23 cellular contexts compared by ENCODE assay signal in the genomic region with DNA sequence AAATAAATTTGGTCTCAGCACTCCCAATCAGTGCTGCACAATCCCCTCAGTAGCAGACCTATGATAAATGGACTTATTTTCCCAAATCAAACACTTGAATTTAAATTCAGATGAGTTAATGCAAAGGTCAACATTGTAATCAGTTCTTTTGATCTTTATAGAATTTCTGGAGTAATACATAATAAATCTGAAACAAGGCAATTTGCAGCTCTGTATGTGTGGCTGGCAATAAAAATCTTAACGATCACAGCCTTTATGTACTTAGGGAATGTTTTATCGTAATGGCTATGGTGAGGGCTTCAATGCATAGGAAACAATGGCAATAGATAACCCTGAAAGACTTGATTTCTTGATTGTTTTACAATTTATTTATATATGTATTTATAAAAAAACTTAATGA.
A peak's percentile ranks its signal among the peaks of the same experiment; 100 is the strongest.
DNase-seq lines count a peak whose midpoint lies in the region; ATAC-seq and TF ChIP-seq lines count a peak whose summit lies in the region.
"Had no signal": no experiment of that assay in that cellular context is flagged by ENCODE, and none has a peak within 500 bp of the region (broad histone marks: within the 10 kb centered on the region; RNA-seq: fewer than 3 reads in every experiment).

No MANE protein-coding gene starts in this region.

- no peak overlapping the region for H4K91ac ChIP-seq in mesenchymal stem cell (ENCODE audit: low read length)

- no peak overlapping the region for H2AFZ ChIP-seq in mesenchymal stem cell (ENCODE audit: low read depth, low read length)
- H2AFZ ChIP-seq in osteoblast (ENCODE audit: low read length) = no peak overlapping the region
- H2AFZ ChIP-seq: GM23338, PC-9 had no signal

- H3K4me2 ChIP-seq in mesenchymal stem cell (ENCODE audit: low read length, poor library complexity, severe bottlenecking) = no peak overlapping the region
- no peak overlapping the region for H3K4me2 ChIP-seq in osteoblast (ENCODE audit: insufficient read depth, low read length)
- H3K4me2 ChIP-seq: GM23338, PC-9 had no signal

- no peak overlapping the region for H4K8ac ChIP-seq in mesenchymal stem cell (ENCODE audit: low read length)

- no peak overlapping the region for H3K9ac ChIP-seq in mesenchymal stem cell (ENCODE audit: low read length)

- no peaks in the 10 kb centered on the region for H3K4me1 ChIP-seq in mesenchymal stem cell (ENCODE audit: control insufficient read depth, insufficient read depth, low read depth, low read length)
- no peaks in the 10 kb centered on the region for H3K4me1 ChIP-seq in osteoblast (ENCODE audit: insufficient read depth, low read length)
- H3K4me1 ChIP-seq: SJCRH30 had no signal

- H3K36me3 ChIP-seq in mesenchymal stem cell (ENCODE audit: control insufficient read depth in 1 of 2, insufficient read depth in 2 of 2, low read depth in 1 of 2, low read length in 2 of 2) (no peaks in the 10 kb centered on the region), osteoblast (ENCODE audit: insufficient read depth, low read length) (no peaks in the 10 kb centered on the region)
- H3K36me3 ChIP-seq: SJCRH30 had no signal

- H3K23ac ChIP-seq in mesenchymal stem cell (ENCODE audit: low read length in 2 of 2) = no peak overlapping the region

- peaks cover 12% of the 10 kb centered on the region for H3K79me1 ChIP-seq in mesenchymal stem cell (replicated peaks; ENCODE audit: low read length, poor library complexity, severe bottlenecking)

- no peaks in the 10 kb centered on the region for H3K9me3 ChIP-seq in mesenchymal stem cell (ENCODE audit: control insufficient read depth, low read length)
- H3K9me3 ChIP-seq in osteoblast (ENCODE audit: low read depth, low read length) = no peaks in the 10 kb centered on the region
- H3K9me3 ChIP-seq: SJCRH30 had no signal

- TF ChIP-seq CTCF in LNCaP clone FGC (IDR thresholded peaks at IDR 0.05; ENCODE audit: control insufficient read depth, extremely low read depth, insufficient read depth) (no peak), VCaP (conservative IDR thresholded peaks at IDR 0.05) (no peak), osteoblast (IDR thresholded peaks at IDR 0.05; ENCODE audit: extremely low read depth, low read depth, low read length) (no peak)

- ATAC-seq in GM21526 (IDR thresholded peaks at IDR 0.05; ENCODE audit: low FRiP score, unreplicated experiment) (no peak), HG03025 (IDR thresholded peaks at IDR 0.05; ENCODE audit: low FRiP score, unreplicated experiment) (no peak)
- ATAC-seq: GM23338, HepG2 had no signal

- no peak overlapping the region for H2BK12ac ChIP-seq in mesenchymal stem cell (ENCODE audit: low read length in 2 of 2)

- no peak overlapping the region for H2BK15ac ChIP-seq in mesenchymal stem cell (ENCODE audit: low read depth, poor library complexity, severe bottlenecking)

- no peaks in the 10 kb centered on the region for H3K27me3 ChIP-seq in mesenchymal stem cell (ENCODE audit: control insufficient read depth in 1 of 2, insufficient read depth in 1 of 2, low read length in 2 of 2)
- H3K27me3 ChIP-seq in osteoblast (ENCODE audit: insufficient read depth, low read length) = no peaks in the 10 kb centered on the region
- H3K27me3 ChIP-seq: SJCRH30 had no signal

- no peaks in the 10 kb centered on the region for H4K20me1 ChIP-seq in osteoblast (ENCODE audit: insufficient read depth, low read length)

- H2BK5ac ChIP-seq in mesenchymal stem cell (ENCODE audit: low read depth, low read length, poor library complexity, severe bottlenecking) = no peak overlapping the region

- no peak overlapping the region for H3K4ac ChIP-seq in mesenchymal stem cell (ENCODE audit: low read depth in 1 of 2, low read length in 2 of 2)

- 96% methylated on average over 2 of the region's 2 CpGs for WGBS in mesenchymal stem cell

- DNase-seq in DMS153 treated with DMSO at 0.1 percent for 48 hours (lab: John Stamatoyannopoulos, UW; ENCODE audit: unreplicated experiment) (peak; percentile 71), LNCaP clone FGC (ENCODE audit: low read depth) (peak; percentile 84), NCI-H2081 treated with DMSO at 0.1 percent for 48 hours (lab: John Stamatoyannopoulos, UW) (peak; percentile 69), mesenchymal stem cell (no peak), osteoblast (ENCODE audit: insufficient read length, low spot score, missing footprints) (no peak)
- DNase-seq: DMS 273 treated with DMSO at 0.1 percent for 48 hours, GDM1, HCEC 1CT, KBM-7, MV-4-11, NCI-H1694 treated with DMSO at 0.1 percent for 48 hours, NCI-H2171, NCI-H446, NCI-H526 treated with DMSO at 0.1 percent for 48 hours, PC-9, SJCRH30, T1000 had no signal

- no peak overlapping the region for H3K18ac ChIP-seq in mesenchymal stem cell (ENCODE audit: low read depth in 1 of 2, low read length in 2 of 2)

- no peak overlapping the region for H2AK5ac ChIP-seq in mesenchymal stem cell (ENCODE audit: low read length, severe bottlenecking)

- H3K14ac ChIP-seq in mesenchymal stem cell (ENCODE audit: low read length in 2 of 2) = no peak overlapping the region

- H3K4me3 ChIP-seq in LNCaP clone FGC (ENCODE audit: low read depth, low read length) (peak overlapping the region; percentile 7; the same call in 1 of the 2 replicates), mesenchymal stem cell (ENCODE audit: insufficient read depth in 1 of 2, low read depth in 1 of 2, low read length in 2 of 2) (no peak overlapping the region), osteoblast (ENCODE audit: insufficient read depth, low read length) (no peak overlapping the region)
- H3K4me3 ChIP-seq: GM23338, PC-9, SJCRH30 had no signal

- H3K79me2 ChIP-seq in osteoblast (ENCODE audit: insufficient read depth, low read length) = no peaks in the 10 kb centered on the region

- H3K27ac ChIP-seq in VCaP (peak overlapping the region; percentile 24; the same call in 1 of the 2 replicates), mesenchymal stem cell (ENCODE audit: low read length, poor library complexity, severe bottlenecking) (no peak overlapping the region), osteoblast (ENCODE audit: low read depth, low read length) (no peak overlapping the region)
- H3K27ac ChIP-seq: PC-9, RWPE1, SJCRH30 had no signal

- H2BK120ac ChIP-seq in mesenchymal stem cell (ENCODE audit: low read depth, low read length) = no peak overlapping the region

Comparison
In these comparisons a context has a peak if more than half of its experiments do, and no peak if none do; other contexts are left out.
1. DNase-seq: peak in DMS153 treated with DMSO at 0.1 percent for 48 hours (single experiment), LNCaP clone FGC (single experiment) and NCI-H2081 treated with DMSO at 0.1 percent for 48 hours (single experiment); none in mesenchymal stem cell (single experiment) and osteoblast (single experiment).